In the genomic region with DNA sequence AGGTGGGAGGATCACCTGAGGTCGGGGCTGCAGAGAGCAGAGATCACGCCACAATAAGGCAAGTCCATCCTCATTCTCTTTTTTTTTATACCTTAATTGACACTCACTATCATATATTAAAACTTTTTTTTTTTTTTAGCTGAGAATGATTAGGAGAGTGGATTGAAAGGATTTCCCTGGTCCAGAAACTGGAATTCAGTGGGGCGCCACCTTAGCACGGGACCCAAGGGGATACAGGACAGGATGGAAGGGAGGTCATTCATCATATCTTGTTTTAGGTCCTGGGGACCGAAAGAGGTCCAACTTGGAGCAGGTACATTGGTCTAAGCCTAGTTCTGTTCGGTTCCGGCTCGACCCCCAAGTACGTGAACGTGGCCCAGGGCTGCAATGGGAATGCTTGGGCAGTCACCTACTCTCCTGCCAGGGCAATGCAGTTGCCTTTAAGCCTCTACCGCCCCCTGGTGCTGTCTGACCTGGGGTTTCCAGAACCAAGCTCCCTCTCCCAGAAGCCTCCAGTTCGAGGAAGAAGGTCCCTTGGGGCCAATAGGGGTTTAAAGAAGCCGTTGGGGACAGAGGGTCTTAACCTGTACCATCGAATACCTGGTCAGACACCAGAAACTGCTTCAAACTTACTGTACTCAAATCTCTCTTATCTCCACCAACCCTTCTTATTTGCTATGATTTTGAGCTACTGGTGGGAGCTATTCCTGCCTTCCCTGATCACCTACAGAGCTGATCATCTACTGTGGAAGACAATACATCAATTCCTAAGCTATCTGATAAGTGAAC, we compare ENCODE assay signal across 1 cellular context.
A peak's percentile ranks its signal among the peaks of the same experiment; 100 is the strongest.
TF ChIP-seq lines count a peak whose summit lies in the region.

No MANE protein-coding gene starts in this region.

TF ChIP-seq in IMR-90, 13 proteins besides CTCF, POLR2A, EP300 and RAD21:
- TF ChIP-seq SMC3 (IDR thresholded peaks at IDR 0.05; ENCODE audit: low read depth, low read length) (peak; percentile 87), NFE2L2 (IDR thresholded peaks at IDR 0.05; ENCODE audit: low read depth, low read length) (no peak)
